ENCODE assay signal across 10 cellular contexts in genomic region chr7:130350945-130351663, GRCh38. TPM values are rescaled to one million over a fixed set of nuclear protein-coding genes. Genes with fewer than 3 reads are reported as not detected.
DNase-seq lines count a peak whose midpoint lies in the region; ATAC-seq, FAIRE-seq and TF ChIP-seq lines count a peak whose summit lies in the region.
"Had no signal": no experiment of that assay in that cellular context is flagged by ENCODE, and none has a peak within 500 bp of the region (broad histone marks: within the 10 kb centered on the region; RNA-seq: fewer than 3 reads in every experiment).

No MANE protein-coding gene starts in this region.

- no peak overlapping the region for H3K4me2 ChIP-seq in osteoblast (ENCODE audit: insufficient read depth, low read length)

- peaks cover 18% of the 10 kb centered on the region for H3K4me1 ChIP-seq in osteoblast (ENCODE audit: insufficient read depth, low read length)

- no peak overlapping the region for H3K4me3 Mint-ChIP-seq in natural killer cell

- H3K27ac Mint-ChIP-seq in natural killer cell, result no peak overlapping the region

- no peak overlapping the region for H3K27ac ChIP-seq in osteoblast (ENCODE audit: low read depth, low read length)
- H3K27ac ChIP-seq: HL-60 had no signal

- in situ Hi-C loops in GM13976 (cut with MboI; ENCODE audit: low sequenced_read_pairs, unreplicated experiment), result no loop called here

- no peak for TF ChIP-seq CTCF in GM13976 (IDR thresholded peaks at IDR 0.05; ENCODE audit: borderline replicate concordance, control extremely low read depth, extremely low read depth, insufficient read depth, missing control alignments)
- no peak for TF ChIP-seq CTCF in osteoblast (IDR thresholded peaks at IDR 0.05; ENCODE audit: extremely low read depth, low read depth, low read length)
- TF ChIP-seq CTCF in natural killer cell (IDR thresholded peaks at IDR 0.05), result no peak

- H3K79me2 ChIP-seq in osteoblast (ENCODE audit: insufficient read depth, low read length), result no peaks in the 10 kb centered on the region

- H3K4me3 ChIP-seq in osteoblast (ENCODE audit: insufficient read depth, low read length), result no peak overlapping the region

- no peaks in the 10 kb centered on the region for H3K27me3 ChIP-seq in osteoblast (ENCODE audit: insufficient read depth, low read length)

- no peaks in the 10 kb centered on the region for H3K4me1 Mint-ChIP-seq in natural killer cell

- H3K27me3 Mint-ChIP-seq in natural killer cell (ENCODE audit: low read depth in 2 of 2), result peaks cover 0 to 4% of the 10 kb centered on the region in 2 donors

- H3K36me3 Mint-ChIP-seq in natural killer cell, result no peaks in the 10 kb centered on the region

- intact Hi-C loops in natural killer cell (cut with micrococcal nuclease), result no loop called here

- no peaks in the 10 kb centered on the region for H3K9me3 ChIP-seq in osteoblast (ENCODE audit: low read depth, low read length)

- ATAC-seq in natural killer cell, result no peak
- no peak for ATAC-seq in HG03039 (IDR thresholded peaks at IDR 0.05; ENCODE audit: unreplicated experiment)
- ATAC-seq: naive thymus-derived CD4-positive, alpha-beta T cell had no signal

- no peaks in the 10 kb centered on the region for H4K20me1 ChIP-seq in osteoblast (ENCODE audit: insufficient read depth, low read length)

- DNase-seq in GM13976 (ENCODE audit: low spot score), result peak; percentile 76
- peak; percentile 93 to 98 for DNase-seq in NCI-H524 (lab: John Stamatoyannopoulos, UW)
- peak; percentile 41 for DNase-seq in osteoblast (ENCODE audit: insufficient read length, low spot score, missing footprints)
- DNase-seq in NOMO-1 (lab: John Stamatoyannopoulos, UW; ENCODE audit: unreplicated experiment in 2 of 2), result no peak
- DNase-seq in natural killer cell, result no peak
- DNase-seq in frontal cortex (ENCODE audit: low spot score in 2 of 2), result no peak
- DNase-seq: naive thymus-derived CD4-positive, alpha-beta T cell had no signal

- no peaks in the 10 kb centered on the region for H3K9me3 Mint-ChIP-seq in natural killer cell
- H3K9me3 Mint-ChIP-seq: naive thymus-derived CD4-positive, alpha-beta T cell had no signal

- H3K36me3 ChIP-seq in osteoblast (ENCODE audit: insufficient read depth, low read length), result no peaks in the 10 kb centered on the region

- H2AFZ ChIP-seq in osteoblast (ENCODE audit: low read length), result no peak overlapping the region

- FAIRE-seq in endometrium (lab: Jason Lieb, UNC) (peak; percentile 41), frontal cortex (lab: Jason Lieb, UNC) (no peak)

RNA-seq across cellular contexts. Expression of gene CPA5, which starts 6.5 kb away (rescaled TPM):
- total RNA-seq in osteoblast (not detected in 2 replicates), natural killer cell (not detected), frontal cortex (not detected)

RNA-seq across cellular contexts. Expression of gene CPA1, which starts 29.2 kb away (rescaled TPM):
- total RNA-seq in osteoblast, result 1.1 TPM in 1 of 2 replicates, not detected in the other
- not detected for total RNA-seq in natural killer cell
- not detected for total RNA-seq in frontal cortex
- total RNA-seq: naive thymus-derived CD4-positive, alpha-beta T cell had no signal

RNA-seq across cellular contexts. Expression of gene CPA4, which starts 58.1 kb away (rescaled TPM):
- total RNA-seq in osteoblast (18.6 and 28.2 TPM in 2 replicates), natural killer cell (not detected), frontal cortex (under 0.01 TPM)
- total RNA-seq: naive thymus-derived CD4-positive, alpha-beta T cell had no signal

Comparison
In these comparisons a context has a peak if more than half of its experiments do, and no peak if none do; other contexts are left out.
1. DNase-seq: peak in GM13976 (single experiment), NCI-H524 (2 of 2) and osteoblast (single experiment); none in NOMO-1 (0 of 2), natural killer cell (single experiment) and frontal cortex (0 of 2).
2. RNA of gene CPA4, which starts 58.1 kb away (total RNA-seq): 18.6 to 28.2 TPM in osteoblast; not detected in natural killer cell and under 0.01 TPM in frontal cortex (single experiment); every median in the first group is over 10 times any median in the second.